In genomic region chr19:676343-677105, GRCh38 we compare ENCODE assay signal across 9 cellular contexts. TPM values are rescaled to one million over a fixed set of nuclear protein-coding genes. Genes with fewer than 3 reads are reported as not detected.
DNase-seq lines count a peak whose midpoint lies in the region; ATAC-seq and TF ChIP-seq lines count a peak whose summit lies in the region.
"Had no signal": no experiment of that assay in that cellular context is flagged by ENCODE, and none has a peak within 500 bp of the region (broad histone marks: within the 10 kb centered on the region; RNA-seq: fewer than 3 reads in every experiment).

Gene FSTL3, plus strand, starts transcription at chr19:676392. Its CDS starts 32 bp downstream, at chr19:676424.

- peaks cover 7% of the 10 kb centered on the region for H3K27me3 ChIP-seq in A673 (replicated peaks; ENCODE audit: insufficient read depth, low read depth, low read length, poor library complexity)
- H3K27me3 ChIP-seq in naive thymus-derived CD4-positive, alpha-beta T cell (ENCODE audit: control insufficient read depth in 2 of 2, insufficient read depth in 2 of 2, low read length in 2 of 2): peaks cover 0 to 6% of the 10 kb centered on the region in 2 donors

- peaks cover 27% of the 10 kb centered on the region for H3K4me1 ChIP-seq in A673 (ENCODE audit: insufficient read depth, low read length, poor library complexity, severe bottlenecking)
- peaks cover 5 to 10% of the 10 kb centered on the region in 2 donors for H3K4me1 ChIP-seq in naive thymus-derived CD4-positive, alpha-beta T cell (ENCODE audit: control insufficient read depth in 2 of 2, insufficient read depth in 2 of 2, low read length in 2 of 2)

- no peaks in the 10 kb centered on the region for H3K9me3 ChIP-seq in A673 (ENCODE audit: low read depth, low read length, poor library complexity, severe bottlenecking)
- H3K9me3 ChIP-seq in naive thymus-derived CD4-positive, alpha-beta T cell (ENCODE audit: control insufficient read depth in 2 of 3, low read length in 3 of 3): no peaks in the 10 kb centered on the region

- H3K4me1 Mint-ChIP-seq in naive thymus-derived CD4-positive, alpha-beta T cell: peaks cover 0 to 11% (median 5%) of the 10 kb centered on the region in 7 donors

- TF ChIP-seq CTCF in A673 (conservative IDR thresholded peaks at IDR 0.05; ENCODE audit: low read depth, low read length): no peak
- no peak for TF ChIP-seq CTCF in LNCaP clone FGC (IDR thresholded peaks at IDR 0.05; ENCODE audit: control insufficient read depth, extremely low read depth, insufficient read depth)
- no peak for TF ChIP-seq CTCF in epithelial cell of esophagus (IDR thresholded peaks at IDR 0.05; ENCODE audit: insufficient read depth, low read depth, low read length, missing control alignments)

- peaks cover 6 to 18% (median 12%) of the 10 kb centered on the region in 5 donors for H3K27me3 Mint-ChIP-seq in naive thymus-derived CD4-positive, alpha-beta T cell

- BruUV-seq in A673 (replicated peaks; lab: Mats Ljungman, UMichigan): no TSS peak

- H3K27ac ChIP-seq in A673 (ENCODE audit: low read depth, low read length, poor library complexity, severe bottlenecking): no peak within 1 kb of the TSS
- no peak within 1 kb of the TSS for H3K27ac ChIP-seq in naive thymus-derived CD4-positive, alpha-beta T cell (ENCODE audit: low read depth, low read length)

- H3K9me3 Mint-ChIP-seq in naive thymus-derived CD4-positive, alpha-beta T cell: no peaks in the 10 kb centered on the region

- H3K4me3 ChIP-seq in A673 (ENCODE audit: low read depth, low read length, poor library complexity, severe bottlenecking) (peak within 1 kb of the TSS; percentile 33), LNCaP clone FGC (ENCODE audit: low read depth, low read length) (peak within 1 kb of the TSS; percentile 38), epithelial cell of esophagus (ENCODE audit: low read length) (peak within 1 kb of the TSS; percentile 84)
- H3K4me3 ChIP-seq in naive thymus-derived CD4-positive, alpha-beta T cell (ENCODE audit: low read length): no peak within 1 kb of the TSS

- no peaks in the 10 kb centered on the region for H3K36me3 ChIP-seq in A673 (ENCODE audit: insufficient read depth, low read length, poor library complexity, severe bottlenecking)
- H3K36me3 ChIP-seq in naive thymus-derived CD4-positive, alpha-beta T cell (ENCODE audit: control insufficient read depth in 2 of 3, insufficient read depth in 3 of 3, low read length in 3 of 3): no peaks in the 10 kb centered on the region

- no peaks in the 10 kb centered on the region for H3K36me3 Mint-ChIP-seq in naive thymus-derived CD4-positive, alpha-beta T cell

- POLR2A ChIA-PET in A673 (lab: Charles Lee; ENCODE audit: low non-redundant PET): no interaction called here
- POLR2A ChIA-PET in naive thymus-derived CD4-positive, alpha-beta T cell (lab: Charles Lee): no interaction called here

- no peak for ATAC-seq in naive thymus-derived CD4-positive, alpha-beta T cell
- ATAC-seq in HG03442 (IDR thresholded peaks at IDR 0.05; ENCODE audit: unreplicated experiment) (no peak), GM21619 (IDR thresholded peaks at IDR 0.05; ENCODE audit: unreplicated experiment) (no peak), HG02588 (IDR thresholded peaks at IDR 0.05; ENCODE audit: unreplicated experiment) (no peak)

- no peak within 1 kb of the TSS for H3K27ac Mint-ChIP-seq in naive thymus-derived CD4-positive, alpha-beta T cell

- CTCF ChIA-PET in A673 (lab: Charles Lee): no interaction called here
- CTCF ChIA-PET in naive thymus-derived CD4-positive, alpha-beta T cell (lab: Charles Lee): no interaction called here

- DNase-seq in A673 (ENCODE audit: low spot score): no peak
- no peak for DNase-seq in LNCaP clone FGC (ENCODE audit: low read depth)
- peak; percentile 32 for DNase-seq in epithelial cell of esophagus (ENCODE audit: low read depth)
- no peak for DNase-seq in naive thymus-derived CD4-positive, alpha-beta T cell
- no peak for DNase-seq in middle frontal gyrus (ENCODE audit: extremely low spot score, low spot score)
- DNase-seq: NCI-H1105 had no signal

- intact Hi-C loops in A673 (cut with micrococcal nuclease; ENCODE audit: unreplicated experiment): no loop called here
- intact Hi-C loops in naive thymus-derived CD4-positive, alpha-beta T cell (cut with micrococcal nuclease): no loop called here

- peak within 1 kb of the TSS in 6 of 10 donors; percentile 21 to 63 (median 46) for H3K4me3 Mint-ChIP-seq in naive thymus-derived CD4-positive, alpha-beta T cell

RNA-seq across cellular contexts. Expression of gene FSTL3, which starts in this region (rescaled TPM):
- 5.9 and 6.0 TPM in 2 replicates for total RNA-seq in A673 (2021)
- total RNA-seq in naive thymus-derived CD4-positive, alpha-beta T cell: 1 to 10 TPM; 3.1 to 6.4 (median 5.0) TPM
- 1 to 10 TPM; 2.7 to 2.8 TPM for polyA plus RNA-seq in naive thymus-derived CD4-positive, alpha-beta T cell
